21 cellular contexts compared by ENCODE assay signal in the genomic region with DNA sequence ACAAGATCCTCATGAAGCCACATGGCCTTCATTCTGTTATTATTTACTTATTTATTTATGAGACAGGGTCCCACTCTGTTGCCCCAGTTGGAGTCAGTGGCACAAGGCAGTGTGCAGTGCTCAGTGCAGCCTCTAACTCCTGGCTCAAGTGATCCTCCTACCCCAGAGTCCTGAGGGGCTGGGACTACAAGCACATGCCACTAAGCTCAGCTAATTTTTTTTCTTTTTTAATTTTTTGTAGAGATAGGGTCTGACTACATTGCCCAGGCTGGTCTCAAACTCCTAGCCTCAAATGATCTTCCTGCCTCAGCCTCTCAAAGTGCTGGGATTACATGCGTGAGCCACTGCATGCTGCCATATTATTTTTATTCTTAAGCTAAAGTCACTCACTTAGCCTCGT.
"Had no signal": no experiment of that assay in that cellular context is flagged by ENCODE, and none has a peak within 500 bp of the region (broad histone marks: within the 10 kb centered on the region; RNA-seq: fewer than 3 reads in every experiment).

No MANE protein-coding gene starts in this region.

- H3K9me3 ChIP-seq: esophagus squamous epithelium, gastrocnemius medialis, heart right ventricle, left lung, lower lobe of right lung, mucosa of descending colon had no signal

- H3K36me3 Mint-ChIP-seq: mesothelial cell of epicardium had no signal

- H3K9me3 Mint-ChIP-seq: mesothelial cell of epicardium had no signal

- H3K4me3 ChIP-seq: coronary artery, dorsolateral prefrontal cortex, esophagus squamous epithelium, gastrocnemius medialis, heart right ventricle, left lung, lower lobe of right lung, mucosa of descending colon had no signal

- H3K27ac Mint-ChIP-seq: mesothelial cell of epicardium had no signal

- ATAC-seq: esophagus mucosa, gastrocnemius medialis, heart right ventricle, left lung, left ventricle myocardium superior, lower lobe of right lung, mucosa of descending colon had no signal

- DNase-seq: dermis blood vessel endothelial cell; dorsolateral prefrontal cortex; effector CD4-positive, alpha-beta T cell; effector memory CD4-positive, alpha-beta T cell; erythroblast; esophagus squamous epithelium; foreskin melanocyte; gastrocnemius medialis; glutamatergic neuron; heart right ventricle; hippocampal formation; left cardiac atrium; left lung; left ventricle myocardium superior; lower lobe of right lung; mesenchymal stem cell; mucosa of descending colon had no signal

- H3K27ac ChIP-seq: coronary artery, dorsolateral prefrontal cortex, epithelial cell of prostate, esophagus squamous epithelium, gastrocnemius medialis, heart right ventricle, left lung, lower lobe of right lung had no signal

- H3K36me3 ChIP-seq: esophagus squamous epithelium, gastrocnemius medialis, heart right ventricle, left lung, lower lobe of right lung had no signal

- H3K4me1 ChIP-seq: esophagus squamous epithelium, left lung, lower lobe of right lung had no signal

- H3K4me3 Mint-ChIP-seq: mesothelial cell of epicardium had no signal

- H3K27me3 ChIP-seq: esophagus squamous epithelium, gastrocnemius medialis, heart right ventricle, left lung had no signal
